Comparison of ENCODE assay signal across 7 cellular contexts in genomic region chr10:51357170-51357569, GRCh38.
"Had no signal": no experiment of that assay in that cellular context is flagged by ENCODE, and none has a peak within 500 bp of the region (broad histone marks: within the 10 kb centered on the region; RNA-seq: fewer than 3 reads in every experiment).

No MANE protein-coding gene starts in this region.

- FAIRE-seq: GM12878, GM12891, GM12892, GM18507, GM19239 had no signal

- H3K4me3 ChIP-seq: GM12878 had no signal

- DNase-seq: GDM1, GF-D8 had no signal

- ATAC-seq: GM12878 had no signal
